Comparison of ENCODE assay signal across 32 cellular contexts in genomic region chr5:53041740-53042139, GRCh38. TPM values are rescaled to one million over a fixed set of nuclear protein-coding genes. Genes with fewer than 3 reads are reported as not detected.
DNase-seq lines count a peak whose midpoint lies in the region; ATAC-seq, FAIRE-seq and TF ChIP-seq lines count a peak whose summit lies in the region.
"Had no signal": no experiment of that assay in that cellular context is flagged by ENCODE, and none has a peak within 500 bp of the region (broad histone marks: within the 10 kb centered on the region; RNA-seq: fewer than 3 reads in every experiment).

No MANE protein-coding gene starts in this region.

- H3K4me1 Mint-ChIP-seq in activated CD8-positive, alpha-beta T cell treated with anti-CD3 and anti-CD28 coated beads, Interleukin-2, amount 10 ng/mL, durations not matched to agents 7 days and 5 days (ENCODE audit: low read depth) = peaks cover 74% of the 10 kb centered on the region
- H3K4me1 Mint-ChIP-seq in activated CD8-positive, alpha-beta T cell treated with anti-CD3 and anti-CD28 coated beads for 36 hours (ENCODE audit: low read depth) = peaks cover 47% of the 10 kb centered on the region
- H3K4me1 Mint-ChIP-seq in T-helper 17 cell (peaks cover 17% of the 10 kb centered on the region), endothelial cell (ENCODE audit: unreplicated experiment) (peaks cover 10% of the 10 kb centered on the region)
- peaks cover 11 to 76% (median 24%) of the 10 kb centered on the region in 7 donors for H3K4me1 Mint-ChIP-seq in naive thymus-derived CD4-positive, alpha-beta T cell
- H3K4me1 Mint-ChIP-seq: H9 had no signal

- FAIRE-seq in H54 (lab: Jason Lieb, UNC) = no peak
- FAIRE-seq: TTC549 had no signal

- H3K27me3 ChIP-seq in naive thymus-derived CD4-positive, alpha-beta T cell (ENCODE audit: control insufficient read depth in 2 of 2, insufficient read depth in 2 of 2, low read length in 2 of 2) = no peaks in the 10 kb centered on the region
- H3K27me3 ChIP-seq: cardiac muscle cell, colonic mucosa, neutrophil, Peyer's patch, spleen, uterus had no signal

- intact Hi-C loops in activated CD8-positive, alpha-beta T cell treated with anti-CD3 and anti-CD28 coated beads for 36 hours (cut with micrococcal nuclease) = loop anchor here (2.0 kb wide), 1 partner anchor 37 kb away; no protein-coding TSS in a partner anchor
- intact Hi-C loops in naive thymus-derived CD4-positive, alpha-beta T cell (cut with micrococcal nuclease) = loop anchor here in 1 of 2 donors (1.0 to 2.0 kb wide), 6 partner anchors 10 to 93 kb away; partner anchors contain the start of gene ITGA2

- H3K9me3 Mint-ChIP-seq in activated CD8-positive, alpha-beta T cell treated with anti-CD3 and anti-CD28 coated beads, Interleukin-2, amount 10 ng/mL, durations not matched to agents 7 days and 5 days (ENCODE audit: insufficient read depth) = no peaks in the 10 kb centered on the region
- no peaks in the 10 kb centered on the region for H3K9me3 Mint-ChIP-seq in activated CD8-positive, alpha-beta T cell treated with anti-CD3 and anti-CD28 coated beads for 36 hours
- no peaks in the 10 kb centered on the region for H3K9me3 Mint-ChIP-seq in naive thymus-derived CD4-positive, alpha-beta T cell
- H3K9me3 Mint-ChIP-seq in endothelial cell (ENCODE audit: unreplicated experiment) = no peaks in the 10 kb centered on the region
- H3K9me3 Mint-ChIP-seq: activated T-helper 2 cell treated with anti-CD3 and anti-CD28 coated beads, Interferon-gamma antibody, Interleukin-2, Interleukin-4, amounts not matched to agents 10 μg/mL and 5 μg/mL and 100 μg/mL, durations not matched to agents 14 hours and 24 hours and 36 hours; H9; stimulated activated naive CD8-positive, alpha-beta T cell treated with anti-CD3 and anti-CD28 coated beads, Interleukin-15, amount 100 ng/mL, for 72 hours had no signal

- POLR2A ChIA-PET in activated CD8-positive, alpha-beta T cell treated with anti-CD3 and anti-CD28 coated beads, Interleukin-2, amount 10 ng/mL, durations not matched to agents 7 days and 5 days (lab: Charles Lee) = interaction anchor here (0.6 to 0.9 kb wide), 3 partner anchors 15 to 28 kb away, joined by 3 to 4 read pairs (median 3); no protein-coding TSS in a partner anchor
- POLR2A ChIA-PET in activated CD8-positive, alpha-beta T cell treated with anti-CD3 and anti-CD28 coated beads for 36 hours (lab: Charles Lee) = interaction anchor here (0.6 to 1.1 kb wide), 2 partner anchors 13 to 27 kb away, joined by 3 to 4 read pairs; no protein-coding TSS in a partner anchor
- POLR2A ChIA-PET in HEK293 (lab: Yijun Ruan, JAX) = no interaction called here
- POLR2A ChIA-PET in naive thymus-derived CD4-positive, alpha-beta T cell (lab: Charles Lee) = interaction anchor here (0.6 to 1.2 kb wide), 4 partner anchors 10 to 316 kb away, joined by 3 to 4 read pairs (median 4); no protein-coding TSS in a partner anchor

- no peak for DNase-seq in activated CD8-positive, alpha-beta T cell treated with anti-CD3 and anti-CD28 coated beads, Interleukin-2, amount 10 ng/mL, durations not matched to agents 7 days and 5 days
- DNase-seq in activated CD8-positive, alpha-beta T cell treated with anti-CD3 and anti-CD28 coated beads for 36 hours = no peak
- DNase-seq in T-helper 17 cell (no peak), H54 (ENCODE audit: insufficient read length, low spot score) (no peak), endothelial cell (ENCODE audit: low spot score) (no peak)
- no peak for DNase-seq in naive thymus-derived CD4-positive, alpha-beta T cell
- DNase-seq: activated CD4-positive, alpha-beta T cell treated with anti-CD3 and anti-CD28 coated beads, Interleukin-2, amount 50 U/mL, for 4 hours; activated CD4-positive, CD25-positive, alpha-beta regulatory T cell; aorta; colonic mucosa; DMS 273 treated with DMSO at 0.1 percent for 48 hours; effector CD4-positive, alpha-beta T cell; H9; KG1; left ventricle myocardium superior; NCI-H1417; NCI-H2081 treated with DMSO at 0.1 percent for 48 hours; NCI-H345; NCI-H69; Peyer's patch; right cardiac atrium; SHP77 treated with DMSO at 0.1 percent for 48 hours; spleen; uterus had no signal

- no peak overlapping the region for H3K27ac ChIP-seq in HEK293 (ENCODE audit: extremely low read depth, low read depth, low read length)
- no peak overlapping the region for H3K27ac ChIP-seq in naive thymus-derived CD4-positive, alpha-beta T cell (ENCODE audit: low read depth, low read length)
- H3K27ac ChIP-seq: cardiac muscle cell, colonic mucosa, HL-60, neutrophil, Peyer's patch, uterus had no signal

- no peak for ATAC-seq in activated CD8-positive, alpha-beta T cell treated with anti-CD3 and anti-CD28 coated beads, Interleukin-2, amount 10 ng/mL, durations not matched to agents 7 days and 5 days
- no peak for ATAC-seq in activated CD8-positive, alpha-beta T cell treated with anti-CD3 and anti-CD28 coated beads for 36 hours
- ATAC-seq in T-helper 17 cell = no peak
- ATAC-seq in naive thymus-derived CD4-positive, alpha-beta T cell = no peak
- ATAC-seq in GM18517 (IDR thresholded peaks at IDR 0.05; ENCODE audit: unreplicated experiment) = no peak
- ATAC-seq: left ventricle myocardium superior, right cardiac atrium had no signal

- no peak for TF ChIP-seq POLR2A in H54 (IDR thresholded peaks at IDR 0.05; ENCODE audit: low read depth, low read length)

- TF ChIP-seq CTCF in activated CD8-positive, alpha-beta T cell treated with anti-CD3 and anti-CD28 coated beads for 36 hours (IDR thresholded peaks at IDR 0.05) = no peak
- no peak for TF ChIP-seq CTCF in HEK293 (tag by site-specific recombination; IDR thresholded peaks at IDR 0.05)
- TF ChIP-seq CTCF in endothelial cell (IDR thresholded peaks at IDR 0.05; ENCODE audit: unreplicated experiment) = no peak

- peak overlapping the region; percentile 74 for H3K27ac Mint-ChIP-seq in activated CD8-positive, alpha-beta T cell treated with anti-CD3 and anti-CD28 coated beads, Interleukin-2, amount 10 ng/mL, durations not matched to agents 7 days and 5 days
- H3K27ac Mint-ChIP-seq in activated CD8-positive, alpha-beta T cell treated with anti-CD3 and anti-CD28 coated beads for 36 hours = no peak overlapping the region
- H3K27ac Mint-ChIP-seq in T-helper 17 cell (peak overlapping the region; percentile 53), endothelial cell (ENCODE audit: unreplicated experiment) (no peak overlapping the region)
- H3K27ac Mint-ChIP-seq in naive thymus-derived CD4-positive, alpha-beta T cell = peak overlapping the region in 5 of 9 donors; percentile 42 to 92 (median 73)
- H3K27ac Mint-ChIP-seq: H9; stimulated activated naive CD8-positive, alpha-beta T cell treated with anti-CD3 and anti-CD28 coated beads, Interleukin-15, amount 100 ng/mL, for 72 hours had no signal

- peaks cover 12% of the 10 kb centered on the region for H3K4me1 ChIP-seq in HEK293 (ENCODE audit: control insufficient read depth, insufficient read depth, low read length)
- H3K4me1 ChIP-seq in naive thymus-derived CD4-positive, alpha-beta T cell (ENCODE audit: control insufficient read depth in 2 of 2, insufficient read depth in 2 of 2, low read length in 2 of 2) = peaks cover 7 to 12% of the 10 kb centered on the region in 2 donors
- H3K4me1 ChIP-seq: colonic mucosa had no signal

- H3K9me3 ChIP-seq in HEK293 (ENCODE audit: control insufficient read depth, insufficient read depth, low read depth, low read length) (no peaks in the 10 kb centered on the region), T-helper 17 cell (ENCODE audit: control insufficient read depth, low read length, poor library complexity, severe bottlenecking) (no peaks in the 10 kb centered on the region)
- H3K9me3 ChIP-seq in naive thymus-derived CD4-positive, alpha-beta T cell (ENCODE audit: control insufficient read depth in 2 of 3, low read length in 3 of 3) = no peaks in the 10 kb centered on the region
- H3K9me3 ChIP-seq: colonic mucosa, neutrophil, Peyer's patch, spleen, uterus had no signal

- peaks cover 32% of the 10 kb centered on the region for H3K36me3 Mint-ChIP-seq in activated CD8-positive, alpha-beta T cell treated with anti-CD3 and anti-CD28 coated beads, Interleukin-2, amount 10 ng/mL, durations not matched to agents 7 days and 5 days (ENCODE audit: low read depth)
- no peaks in the 10 kb centered on the region for H3K36me3 Mint-ChIP-seq in activated CD8-positive, alpha-beta T cell treated with anti-CD3 and anti-CD28 coated beads for 36 hours (ENCODE audit: low read depth)
- H3K36me3 Mint-ChIP-seq in T-helper 17 cell (ENCODE audit: low read depth) (no peaks in the 10 kb centered on the region), endothelial cell (ENCODE audit: low read depth, unreplicated experiment) (no peaks in the 10 kb centered on the region)
- H3K36me3 Mint-ChIP-seq in naive thymus-derived CD4-positive, alpha-beta T cell = peaks cover 0 to 43% (median 0%) of the 10 kb centered on the region in 5 donors

- CTCF ChIA-PET in activated CD8-positive, alpha-beta T cell treated with anti-CD3 and anti-CD28 coated beads, Interleukin-2, amount 10 ng/mL, durations not matched to agents 7 days and 5 days (lab: Charles Lee) = interaction anchor here (0.6 to 4.8 kb wide), 12 partner anchors 10 to 93 kb away, joined by 3 to 29 read pairs (median 5); no protein-coding TSS in a partner anchor
- CTCF ChIA-PET in activated CD8-positive, alpha-beta T cell treated with anti-CD3 and anti-CD28 coated beads for 36 hours (lab: Charles Lee) = interaction anchor here (0.6 to 2.4 kb wide), 5 partner anchors 10 to 126 kb away, joined by 3 to 8 read pairs (median 3); no protein-coding TSS in a partner anchor
- CTCF ChIA-PET in HEK293 (lab: Yijun Ruan, JAX) = interaction anchor here (1.1 kb wide), 1 partner anchor 77 kb away, joined by 3 read pairs; no protein-coding TSS in a partner anchor
- CTCF ChIA-PET in naive thymus-derived CD4-positive, alpha-beta T cell (lab: Charles Lee) = interaction anchor here (0.6 kb wide), 1 partner anchor 39 kb away, joined by 3 read pairs; no protein-coding TSS in a partner anchor

- no peak overlapping the region for H3K4me3 ChIP-seq in HEK293 (ENCODE audit: low read depth, low read length)
- no peak overlapping the region for H3K4me3 ChIP-seq in naive thymus-derived CD4-positive, alpha-beta T cell (ENCODE audit: low read length)
- H3K4me3 ChIP-seq: cardiac muscle cell, colonic mucosa, uterus had no signal

- H3K36me3 ChIP-seq in HEK293 (ENCODE audit: control insufficient read depth in 2 of 2, insufficient read depth in 1 of 2, low read length in 2 of 2) = no peaks in the 10 kb centered on the region; a peak in 2 of 3 replicates
- H3K36me3 ChIP-seq in naive thymus-derived CD4-positive, alpha-beta T cell (ENCODE audit: control insufficient read depth in 2 of 3, insufficient read depth in 3 of 3, low read length in 3 of 3) = no peaks in the 10 kb centered on the region
- H3K36me3 ChIP-seq: cardiac muscle cell, colonic mucosa, neutrophil, spleen, uterus had no signal

- peaks cover 5% of the 10 kb centered on the region for H3K27me3 Mint-ChIP-seq in activated CD8-positive, alpha-beta T cell treated with anti-CD3 and anti-CD28 coated beads, Interleukin-2, amount 10 ng/mL, durations not matched to agents 7 days and 5 days (ENCODE audit: low read depth)
- H3K27me3 Mint-ChIP-seq in activated CD8-positive, alpha-beta T cell treated with anti-CD3 and anti-CD28 coated beads for 36 hours = peaks cover 3% of the 10 kb centered on the region
- H3K27me3 Mint-ChIP-seq in T-helper 17 cell (no peaks in the 10 kb centered on the region), endothelial cell (ENCODE audit: unreplicated experiment) (no peaks in the 10 kb centered on the region)
- peaks cover 0 to 4% (median 0%) of the 10 kb centered on the region in 5 donors for H3K27me3 Mint-ChIP-seq in naive thymus-derived CD4-positive, alpha-beta T cell

- H3K4me3 Mint-ChIP-seq in activated CD8-positive, alpha-beta T cell treated with anti-CD3 and anti-CD28 coated beads, Interleukin-2, amount 10 ng/mL, durations not matched to agents 7 days and 5 days = peak overlapping the region; percentile 73
- no peak overlapping the region for H3K4me3 Mint-ChIP-seq in activated CD8-positive, alpha-beta T cell treated with anti-CD3 and anti-CD28 coated beads for 36 hours
- no peak overlapping the region for H3K4me3 Mint-ChIP-seq in T-helper 17 cell
- peak overlapping the region in 5 of 10 donors; percentile 49 to 79 (median 74) for H3K4me3 Mint-ChIP-seq in naive thymus-derived CD4-positive, alpha-beta T cell
- H3K4me3 Mint-ChIP-seq in endothelial cell (ENCODE audit: unreplicated experiment) = no peak overlapping the region
- H3K4me3 Mint-ChIP-seq: H9 had no signal

RNA-seq across cellular contexts. Expression of gene ITGA2, which starts 52.6 kb away (rescaled TPM):
- 1 to 10 TPM; 4.3 to 4.8 TPM for total RNA-seq in activated CD8-positive, alpha-beta T cell treated with anti-CD3 and anti-CD28 coated beads, Interleukin-2, amount 10 ng/mL, durations not matched to agents 7 days and 5 days
- under 1 TPM; 0.74 to 0.86 TPM for total RNA-seq in activated CD8-positive, alpha-beta T cell treated with anti-CD3 and anti-CD28 coated beads for 36 hours
- total RNA-seq in T-helper 17 cell (1 to 10 TPM in 1 of 2 donors, under 1 TPM in 1; 0.62 to 1.8 TPM), endothelial cell (ENCODE audit: unreplicated experiment) (15.1 TPM)
- 1 to 10 TPM in 1 of 5 experiments, under 1 TPM in 4; 0.16 to 8.9 (median 0.49) TPM for total RNA-seq in naive thymus-derived CD4-positive, alpha-beta T cell
- polyA plus RNA-seq in naive thymus-derived CD4-positive, alpha-beta T cell = under 1 TPM; 0.19 to 0.28 TPM

Comparison
In these comparisons a context has a peak if more than half of its experiments do, and no peak if none do; other contexts are left out.
1. H3K27ac Mint-ChIP-seq: peak in activated CD8-positive, alpha-beta T cell treated with anti-CD3 and anti-CD28 coated beads, Interleukin-2, amount 10 ng/mL, durations not matched to agents 7 days and 5 days (single experiment), T-helper 17 cell (single experiment) and naive thymus-derived CD4-positive, alpha-beta T cell (5 of 9); none in activated CD8-positive, alpha-beta T cell treated with anti-CD3 and anti-CD28 coated beads for 36 hours (single experiment) and endothelial cell (single experiment).